ENCODE assay signal across 1 cellular context in the genomic region with DNA sequence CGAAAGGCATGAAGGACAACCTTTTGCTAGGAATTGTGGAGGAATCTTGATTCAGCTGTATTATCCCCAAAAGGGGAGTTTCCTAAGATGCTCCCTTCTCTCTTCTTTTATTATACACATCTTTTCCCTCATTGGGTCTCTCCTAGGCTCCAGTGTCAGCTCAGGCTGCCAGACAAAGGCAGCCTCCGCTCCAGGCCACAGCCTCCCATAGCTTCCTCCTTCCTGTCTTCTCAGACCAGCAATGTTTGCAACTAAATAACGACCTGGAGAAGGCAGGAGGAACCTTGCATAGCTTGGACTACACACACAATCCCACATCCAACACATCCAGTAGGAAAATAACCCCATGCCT.
TF ChIP-seq lines count a peak whose summit lies in the region.

No MANE protein-coding gene starts in this region.

TF ChIP-seq in H1, 55 proteins besides CTCF, POLR2A, EP300 and RAD21:
- TF ChIP-seq HDAC2 (IDR thresholded peaks at IDR 0.05; ENCODE audit: borderline replicate concordance in 1 of 2, low read depth in 2 of 2, low read length in 2 of 2) (no peak), TBP (IDR thresholded peaks at IDR 0.05; ENCODE audit: low read depth, low read length) (no peak), SAP30 (IDR thresholded peaks at IDR 0.05; ENCODE audit: insufficient read depth, insufficient replicate concordance, low read length) (no peak), GTF2F1 (IDR thresholded peaks at IDR 0.05; ENCODE audit: borderline replicate concordance, low read depth, low read length) (no peak), HDAC6 (IDR thresholded peaks at IDR 0.05; ENCODE audit: low read depth, low read length) (no peak), TAF1 (IDR thresholded peaks at IDR 0.05; ENCODE audit: low read depth, low read length) (no peak), MAX (IDR thresholded peaks at IDR 0.05) (no peak), EGR1 (IDR thresholded peaks at IDR 0.05; ENCODE audit: borderline replicate concordance, low read depth, low read length) (no peak), ZNF274 (IDR thresholded peaks at IDR 0.05; ENCODE audit: borderline replicate concordance, extremely low read depth, low read length) (no peak), KDM1A (IDR thresholded peaks at IDR 0.05; ENCODE audit: borderline replicate concordance, low read length) (no peak), BCL11A (IDR thresholded peaks at IDR 0.05; ENCODE audit: low read depth in 2 of 2, low read length in 2 of 2) (no peak), JUN (IDR thresholded peaks at IDR 0.05; ENCODE audit: low read depth, low read length) (no peak), MAFK (IDR thresholded peaks at IDR 0.05; ENCODE audit: low read depth, low read length) (no peak), SIRT6 (IDR thresholded peaks at IDR 0.05; ENCODE audit: low read length) (no peak), JUND (IDR thresholded peaks at IDR 0.05; ENCODE audit: low read length) (no peak), ATF3 (IDR thresholded peaks at IDR 0.05; ENCODE audit: insufficient read depth, low read depth, low read length) (no peak), CHD2 (IDR thresholded peaks at IDR 0.05; ENCODE audit: low read length) (no peak)
TF ChIP-seq in H1: peak in this region for 0.
